In the genomic region with DNA sequence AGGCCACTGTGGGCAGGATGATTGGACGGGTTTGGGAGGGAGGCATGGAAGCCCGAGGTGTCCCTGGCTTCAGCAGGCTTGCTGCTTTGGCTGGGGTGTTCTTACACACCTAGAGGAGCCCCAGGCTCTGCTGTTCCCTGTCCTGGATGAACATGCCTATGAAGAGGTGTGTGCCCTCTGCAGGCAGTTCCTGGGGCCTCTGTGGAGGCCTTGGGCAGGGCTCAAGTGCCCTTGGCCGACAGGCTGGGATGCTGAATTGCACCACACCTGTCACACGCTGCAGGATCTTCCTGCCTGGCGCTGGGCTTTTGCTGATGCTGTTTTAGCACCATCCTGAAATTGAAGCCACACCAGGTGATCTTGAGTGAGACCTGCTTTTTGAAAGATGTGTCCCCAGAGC, we compare ENCODE assay signal across 15 cellular contexts.
DNase-seq lines count a peak whose midpoint lies in the region; ATAC-seq lines count a peak whose summit lies in the region.
"Had no signal": no experiment of that assay in that cellular context is flagged by ENCODE, and none has a peak within 500 bp of the region (broad histone marks: within the 10 kb centered on the region; RNA-seq: fewer than 3 reads in every experiment).

No MANE protein-coding gene starts in this region.

- H3K27ac ChIP-seq in substantia nigra (ENCODE audit: low read depth, low read length, poor library complexity, severe bottlenecking), result no peak overlapping the region

- intact Hi-C loops in left colon (cut with DNase I, micrococcal nuclease), result no loop called here

- ATAC-seq in left colon, result peak; percentile 78
- ATAC-seq: CD8-positive, alpha-beta T cell had no signal

- DNase-seq in NCI-H187 (lab: John Stamatoyannopoulos, UW), result peak; percentile 31 to 77
- DNase-seq in NCI-H187 treated with DMSO at 0.1 percent for 48 hours (lab: John Stamatoyannopoulos, UW), result no peak
- DNase-seq in COLO668 (lab: John Stamatoyannopoulos, UW; ENCODE audit: unreplicated experiment), result peak; percentile 57
- peak; percentile 46 for DNase-seq in NCI-H510A (lab: John Stamatoyannopoulos, UW)
- peak in 1 of 2 donors; percentile 23 for DNase-seq in left colon
- DNase-seq in NCI-H1092 treated with DMSO at 0.1 percent for 48 hours (lab: John Stamatoyannopoulos, UW), result no peak
- DNase-seq in substantia nigra (lab: John Stamatoyannopoulos, UW), result no peak
- DNase-seq: ACHN; Caco-2; CD8-positive, alpha-beta T cell; DMS79 treated with DMSO at 0.1 percent for 48 hours; EL; GDM1; GOT3; H9 had no signal

Comparison
In these comparisons a context has a peak if more than half of its experiments do, and no peak if none do; other contexts are left out.
1. DNase-seq: peak in NCI-H187 (2 of 2), COLO668 (single experiment) and NCI-H510A (single experiment); none in NCI-H187 treated with DMSO at 0.1 percent for 48 hours (single experiment), NCI-H1092 treated with DMSO at 0.1 percent for 48 hours (single experiment) and substantia nigra (0 of 49).